In genomic region chr5:55868846-55869245, GRCh38 we compare ENCODE assay signal across 10 cellular contexts. TPM values are rescaled to one million over a fixed set of nuclear protein-coding genes. Genes with fewer than 3 reads are reported as not detected.
A peak's percentile ranks its signal among the peaks of the same experiment; 100 is the strongest.
DNase-seq lines count a peak whose midpoint lies in the region; ATAC-seq and TF ChIP-seq lines count a peak whose summit lies in the region.
"Had no signal": no experiment of that assay in that cellular context is flagged by ENCODE, and none has a peak within 500 bp of the region (broad histone marks: within the 10 kb centered on the region; RNA-seq: fewer than 3 reads in every experiment).

No MANE protein-coding gene starts in this region.

- peaks cover 0 to 24% (median 0%) of the 10 kb centered on the region in 9 donors for H3K4me1 ChIP-seq in heart right ventricle
- H3K4me1 ChIP-seq in thoracic aorta (ENCODE audit: control insufficient read depth in 1 of 2, low read depth in 2 of 2) = peaks cover 5 to 8% of the 10 kb centered on the region in 2 donors
- H3K4me1 ChIP-seq in ascending aorta = no peaks in the 10 kb centered on the region

- H3K4me3 ChIP-seq in heart right ventricle (no peak overlapping the region), thoracic aorta (no peak overlapping the region), ascending aorta (no peak overlapping the region)
- H3K4me3 ChIP-seq: cardiac muscle cell had no signal

- peak in 6 of 8 donors; percentile 31 to 90 (median 52) for ATAC-seq in heart right ventricle
- ATAC-seq in Right ventricle myocardium superior (ENCODE audit: poor library complexity) = no peak
- ATAC-seq in activated CD8-positive, alpha-beta T cell treated with anti-CD3 and anti-CD28 coated beads, Interleukin-2, amount 10 ng/mL, durations not matched to agents 7 days and 5 days = peak; percentile 63
- peak; percentile 40 for ATAC-seq in thoracic aorta (ENCODE audit: insufficient number of reproducible peaks, low FRiP score, low read depth)

- H3K36me3 Mint-ChIP-seq in activated CD8-positive, alpha-beta T cell treated with anti-CD3 and anti-CD28 coated beads, Interleukin-2, amount 10 ng/mL, durations not matched to agents 7 days and 5 days (ENCODE audit: low read depth) = no peaks in the 10 kb centered on the region
- H3K36me3 Mint-ChIP-seq: IgD-negative memory B cell had no signal

- DNase-seq in heart right ventricle (no peak), Right ventricle myocardium superior (no peak), islet precursor cell (peak; percentile 76), thoracic aorta (ENCODE audit: low spot score) (peak; percentile 3), ascending aorta (ENCODE audit: low spot score in 2 of 2) (no peak), NCI-H774 (lab: John Stamatoyannopoulos, UW) (no peak), NCI-H345 (lab: John Stamatoyannopoulos, UW) (no peak)
- no peak for DNase-seq in activated CD8-positive, alpha-beta T cell treated with anti-CD3 and anti-CD28 coated beads, Interleukin-2, amount 10 ng/mL, durations not matched to agents 7 days and 5 days

- no peaks in the 10 kb centered on the region for H3K27me3 ChIP-seq in heart right ventricle
- H3K27me3 ChIP-seq in thoracic aorta (replicated peaks; ENCODE audit: insufficient read depth) = no peaks in the 10 kb centered on the region
- H3K27me3 ChIP-seq in ascending aorta = no peaks in the 10 kb centered on the region
- H3K27me3 ChIP-seq: cardiac muscle cell had no signal

- no peaks in the 10 kb centered on the region for H3K9me3 Mint-ChIP-seq in activated CD8-positive, alpha-beta T cell treated with anti-CD3 and anti-CD28 coated beads, Interleukin-2, amount 10 ng/mL, durations not matched to agents 7 days and 5 days (ENCODE audit: insufficient read depth)

- POLR2A ChIA-PET in activated CD8-positive, alpha-beta T cell treated with anti-CD3 and anti-CD28 coated beads, Interleukin-2, amount 10 ng/mL, durations not matched to agents 7 days and 5 days (lab: Charles Lee) = no interaction called here

- no peak for TF ChIP-seq CTCF in heart right ventricle (IDR thresholded peaks at IDR 0.05)
- TF ChIP-seq CTCF in thoracic aorta (IDR thresholded peaks at IDR 0.05) = no peak
- TF ChIP-seq CTCF in ascending aorta (IDR thresholded peaks at IDR 0.05) = no peak

- no peak overlapping the region for H3K4me3 Mint-ChIP-seq in activated CD8-positive, alpha-beta T cell treated with anti-CD3 and anti-CD28 coated beads, Interleukin-2, amount 10 ng/mL, durations not matched to agents 7 days and 5 days
- H3K4me3 Mint-ChIP-seq: IgD-negative memory B cell had no signal

- H3K9me3 ChIP-seq in heart right ventricle = peaks cover 0 to under 1% (median 0%) of the 10 kb centered on the region in 11 donors
- H3K9me3 ChIP-seq in thoracic aorta = no peaks in the 10 kb centered on the region
- no peaks in the 10 kb centered on the region for H3K9me3 ChIP-seq in ascending aorta

- H3K4me1 Mint-ChIP-seq in activated CD8-positive, alpha-beta T cell treated with anti-CD3 and anti-CD28 coated beads, Interleukin-2, amount 10 ng/mL, durations not matched to agents 7 days and 5 days (ENCODE audit: low read depth) = peaks cover 4% of the 10 kb centered on the region
- H3K4me1 Mint-ChIP-seq: IgD-negative memory B cell had no signal

- no peaks in the 10 kb centered on the region for H3K36me3 ChIP-seq in heart right ventricle
- no peaks in the 10 kb centered on the region for H3K36me3 ChIP-seq in thoracic aorta
- no peaks in the 10 kb centered on the region for H3K36me3 ChIP-seq in ascending aorta
- H3K36me3 ChIP-seq: cardiac muscle cell had no signal

- H3K27me3 Mint-ChIP-seq in activated CD8-positive, alpha-beta T cell treated with anti-CD3 and anti-CD28 coated beads, Interleukin-2, amount 10 ng/mL, durations not matched to agents 7 days and 5 days (ENCODE audit: low read depth) = no peaks in the 10 kb centered on the region
- H3K27me3 Mint-ChIP-seq: IgD-negative memory B cell had no signal

- WGBS in heart right ventricle, 2 donors = 8 to 19% methylated on average over 1 of the region's 1 CpG

- H3K27ac Mint-ChIP-seq in activated CD8-positive, alpha-beta T cell treated with anti-CD3 and anti-CD28 coated beads, Interleukin-2, amount 10 ng/mL, durations not matched to agents 7 days and 5 days = no peak overlapping the region
- H3K27ac Mint-ChIP-seq: IgD-negative memory B cell had no signal

- intact Hi-C loops in heart right ventricle (cut with DNase I) = no loop called here
- intact Hi-C loops in Right ventricle myocardium superior (cut with DNase I) = no loop called here
- intact Hi-C loops in ascending aorta (cut with DNase I) = no loop called here

- CTCF ChIA-PET in activated CD8-positive, alpha-beta T cell treated with anti-CD3 and anti-CD28 coated beads, Interleukin-2, amount 10 ng/mL, durations not matched to agents 7 days and 5 days (lab: Charles Lee) = interaction anchor here (1.0 to 1.6 kb wide), 4 partner anchors 13 to 333 kb away, joined by 3 to 6 read pairs (median 3); no protein-coding TSS in a partner anchor

- peak overlapping the region in 1 of 10 donors; percentile 42 for H3K27ac ChIP-seq in heart right ventricle
- no peak overlapping the region for H3K27ac ChIP-seq in thoracic aorta
- H3K27ac ChIP-seq in ascending aorta = no peak overlapping the region
- H3K27ac ChIP-seq: cardiac muscle cell had no signal

RNA-seq across cellular contexts. Expression of gene IL31RA, which starts 17.7 kb away (rescaled TPM):
- total RNA-seq in heart right ventricle (1 to 10 TPM in 4 of 10 donors, under 1 TPM in 3, not detected in 3; 0.21 to 1.6 (median 1.3) TPM), Right ventricle myocardium superior (not detected), thoracic aorta (1 to 10 TPM; 1.1 to 6.6 TPM), ascending aorta (not detected)
- polyA plus RNA-seq in heart right ventricle = under 1 TPM; 0.06 to 0.22 TPM
- not detected for total RNA-seq in activated CD8-positive, alpha-beta T cell treated with anti-CD3 and anti-CD28 coated beads, Interleukin-2, amount 10 ng/mL, durations not matched to agents 7 days and 5 days
- total RNA-seq: cardiac muscle cell had no signal
- polyA plus RNA-seq: cardiac muscle cell, IgD-negative memory B cell had no signal

Comparison
In these comparisons a context has a peak if more than half of its experiments do, and no peak if none do; other contexts are left out.
1. DNase-seq: peak in islet precursor cell (single experiment) and thoracic aorta (single experiment); none in heart right ventricle (0 of 2), Right ventricle myocardium superior (single experiment), activated CD8-positive, alpha-beta T cell treated with anti-CD3 and anti-CD28 coated beads, Interleukin-2, amount 10 ng/mL, durations not matched to agents 7 days and 5 days (single experiment), ascending aorta (0 of 2), NCI-H774 (single experiment) and NCI-H345 (single experiment).